9 cellular contexts compared by ENCODE assay signal in genomic region chr7:27184342-27185012, GRCh38.
DNase-seq lines count a peak whose midpoint lies in the region; ATAC-seq and TF ChIP-seq lines count a peak whose summit lies in the region.
"Had no signal": no experiment of that assay in that cellular context is flagged by ENCODE, and none has a peak within 500 bp of the region (broad histone marks: within the 10 kb centered on the region; RNA-seq: fewer than 3 reads in every experiment).

No MANE protein-coding gene starts in this region.

- H3K36me3 ChIP-seq in HAP-1 (replicated peaks) (peaks cover 12% of the 10 kb centered on the region), WERI-Rb-1 (no peaks in the 10 kb centered on the region)

- DNase-seq in ACHN, result peak; percentile 79
- DNase-seq in HAP-1 (ENCODE audit: low spot score in 2 of 2), result peak; percentile 27 to 66
- DNase-seq in WERI-Rb-1, result peak; percentile 26
- DNase-seq in foreskin fibroblast, result peak in 1 of 2 donors; percentile 60
- no peak for DNase-seq in skeletal muscle cell (ENCODE audit: low read depth)
- no peak for DNase-seq in NOMO-1 treated with DMSO at 0.1 percent for 48 hours (lab: John Stamatoyannopoulos, UW; ENCODE audit: unreplicated experiment)

- H3K27ac ChIP-seq in WERI-Rb-1, result no peak overlapping the region
- H3K27ac ChIP-seq: body of pancreas had no signal

- TF ChIP-seq CTCF in WERI-Rb-1 (IDR thresholded peaks at IDR 0.05; ENCODE audit: low read depth, low read length), result no peak
- TF ChIP-seq CTCF in foreskin fibroblast (IDR thresholded peaks at IDR 0.05; ENCODE audit: low read depth, low read length), result no peak

- no peaks in the 10 kb centered on the region for H3K9me3 ChIP-seq in HAP-1
- H3K9me3 ChIP-seq in WERI-Rb-1 (ENCODE audit: severe bottlenecking), result no peaks in the 10 kb centered on the region
- H3K9me3 ChIP-seq: body of pancreas had no signal

- peaks cover 39% of the 10 kb centered on the region for H3K4me1 ChIP-seq in HAP-1

- H3K4me3 ChIP-seq in HAP-1 (peak overlapping the region; percentile 60), WERI-Rb-1 (ENCODE audit: low read depth, low read length) (peak overlapping the region; percentile 45), foreskin fibroblast (ENCODE audit: low read depth in 1 of 2, low read length in 2 of 2) (peak overlapping the region; percentile 59 to 93), skeletal muscle cell (ENCODE audit: low read depth, low read length) (peak overlapping the region; percentile 81)
- H3K4me3 ChIP-seq: body of pancreas had no signal

- in situ Hi-C loops in ACHN (cut with HindIII; ENCODE audit: low pct_ligation_motif_present, low pct_unique_long_range_greater_than_20kb, low sequenced_read_pairs) (no loop called here), HAP-1 (cut with MboI; ENCODE audit: low sequenced_read_pairs) (no loop called here)

- no peak for TF ChIP-seq POLR2A in GM18505 (IDR thresholded peaks at IDR 0.05; ENCODE audit: borderline replicate concordance, extremely low read depth, insufficient read depth, insufficient read length)

- H3K27me3 ChIP-seq in HAP-1 (ENCODE audit: low read depth), result no peaks in the 10 kb centered on the region
- peaks cover 97% of the 10 kb centered on the region for H3K27me3 ChIP-seq in WERI-Rb-1 (ENCODE audit: insufficient read depth, low read depth, severe bottlenecking)

- ATAC-seq in GM18505 (IDR thresholded peaks at IDR 0.05; ENCODE audit: unreplicated experiment) (no peak), GM18858 (IDR thresholded peaks at IDR 0.05; ENCODE audit: unreplicated experiment) (no peak)
- ATAC-seq: body of pancreas had no signal

Comparison
In these comparisons a context has a peak if more than half of its experiments do, and no peak if none do; other contexts are left out.
1. DNase-seq: peak in ACHN (single experiment), HAP-1 (2 of 2) and WERI-Rb-1 (single experiment); none in skeletal muscle cell (single experiment) and NOMO-1 treated with DMSO at 0.1 percent for 48 hours (single experiment).
2. Peak in every context shown above with its lines, with median percentiles within 50 percentile points of each other: H3K4me3 ChIP-seq.